In the genomic region with DNA sequence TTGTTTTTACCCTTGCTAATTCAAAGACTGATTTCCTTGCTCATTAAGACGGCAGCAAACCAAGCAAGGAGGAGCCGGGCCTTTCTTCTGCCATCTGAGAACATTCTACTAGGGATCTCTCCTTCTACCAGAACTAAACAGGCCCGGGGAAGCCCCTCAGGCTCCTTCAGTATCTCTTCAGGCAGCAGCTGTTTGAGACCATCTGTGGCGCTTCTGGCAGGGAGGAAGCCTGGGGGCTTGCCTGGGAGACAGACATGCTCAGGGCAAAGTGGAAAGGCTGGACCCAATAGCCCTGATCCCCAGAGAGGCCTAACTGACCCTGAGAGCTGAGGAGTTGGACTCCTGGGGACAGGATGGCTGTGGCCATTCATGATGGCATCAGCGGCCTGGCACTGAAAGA, we compare ENCODE assay signal across 24 cellular contexts.
"Had no signal": no experiment of that assay in that cellular context is flagged by ENCODE, and none has a peak within 500 bp of the region (broad histone marks: within the 10 kb centered on the region; RNA-seq: fewer than 3 reads in every experiment).

No MANE protein-coding gene starts in this region.

- H3K4me3 Mint-ChIP-seq: activated naive CD8-positive, alpha-beta T cell treated with anti-CD3 and anti-CD28 coated beads for 36 hours; activated T-cell treated with anti-CD3 and anti-CD28 coated beads, Interleukin-2, amount 50 U/mL, for 24 hours; activated T-helper 17 cell treated with anti-CD3 and anti-CD28 coated beads, Interleukin-2, amount 50 U/mL, for 72 hours; naive thymus-derived CD4-positive, alpha-beta T cell; neural progenitor cell had no signal

- H3K9me3 ChIP-seq: lower lobe of right lung, thyroid gland had no signal

- H3K27me3 ChIP-seq: neural progenitor cell, thyroid gland had no signal

- H3K27ac Mint-ChIP-seq: activated naive CD8-positive, alpha-beta T cell treated with anti-CD3 and anti-CD28 coated beads for 36 hours; activated T-cell treated with anti-CD3 and anti-CD28 coated beads, Interleukin-2, amount 50 U/mL, for 24 hours; activated T-helper 17 cell treated with anti-CD3 and anti-CD28 coated beads, Interleukin-2, amount 50 U/mL, for 72 hours; naive thymus-derived CD4-positive, alpha-beta T cell had no signal

- H3K4me1 Mint-ChIP-seq: activated naive CD8-positive, alpha-beta T cell treated with anti-CD3 and anti-CD28 coated beads for 36 hours; activated T-helper 17 cell treated with anti-CD3 and anti-CD28 coated beads, Interleukin-2, amount 50 U/mL, for 72 hours; naive thymus-derived CD4-positive, alpha-beta T cell had no signal

- H3K36me3 Mint-ChIP-seq: activated naive CD8-positive, alpha-beta T cell treated with anti-CD3 and anti-CD28 coated beads for 36 hours; naive thymus-derived CD4-positive, alpha-beta T cell; neural progenitor cell had no signal

- DNase-seq: activated CD4-positive, alpha-beta T cell treated with anti-CD3 and anti-CD28 coated beads for 1 hour; activated CD4-positive, alpha-beta T cell treated with anti-CD3 and anti-CD28 coated beads, Interleukin-2, amount 50 U/mL, for 4 hours; activated CD8-positive, alpha-beta memory T cell treated with anti-CD3 and anti-CD28 coated beads for 24 hours; activated CD8-positive, alpha-beta memory T cell treated with anti-CD3 and anti-CD28 coated beads, Interleukin-2, amount 50 U/mL, for 4 hours; activated naive CD4-positive, alpha-beta T cell; activated naive CD8-positive, alpha-beta T cell treated with anti-CD3 and anti-CD28 coated beads for 36 hours; activated T-cell treated with anti-CD3 and anti-CD28 coated beads, Interleukin-2, amount 50 U/mL, for 24 hours; cerebellar nuclear complex; dermis blood vessel endothelial cell; effector CD8-positive, alpha-beta T cell; erythroblast; foreskin keratinocyte; kidney; lower lobe of right lung; naive thymus-derived CD4-positive, alpha-beta T cell; stimulated activated CD4-positive, alpha-beta T cell treated with anti-CD3 and anti-CD28 coated beads, Interleukin-2, amount 100 ng/mL, for 48 hours; stimulated activated naive CD8-positive, alpha-beta T cell treated with anti-CD3 and anti-CD28 coated beads, Interleukin-15, Interleukin-2, amounts not matched to agents 100 U/mL and 50 U/mL, for 24 hours; T-helper 1 cell; thyroid gland had no signal

- H3K9me3 Mint-ChIP-seq: activated naive CD8-positive, alpha-beta T cell treated with anti-CD3 and anti-CD28 coated beads for 36 hours; activated T-cell treated with anti-CD3 and anti-CD28 coated beads, Interleukin-2, amount 50 U/mL, for 24 hours; activated T-helper 17 cell treated with anti-CD3 and anti-CD28 coated beads, Interleukin-2, amount 50 U/mL, for 72 hours; naive thymus-derived CD4-positive, alpha-beta T cell; neural progenitor cell had no signal

- H3K27me3 Mint-ChIP-seq: activated naive CD8-positive, alpha-beta T cell treated with anti-CD3 and anti-CD28 coated beads for 36 hours; activated T-cell treated with anti-CD3 and anti-CD28 coated beads, Interleukin-2, amount 50 U/mL, for 24 hours; activated T-helper 17 cell treated with anti-CD3 and anti-CD28 coated beads, Interleukin-2, amount 50 U/mL, for 72 hours had no signal

- H3K4me1 ChIP-seq: neural progenitor cell had no signal

- FAIRE-seq: kidney, TTC549 had no signal

- ATAC-seq: activated T-helper 17 cell treated with anti-CD3 and anti-CD28 coated beads, Interleukin-2, amount 50 U/mL, for 72 hours; foreskin keratinocyte; lower lobe of right lung; naive thymus-derived CD4-positive, alpha-beta T cell; sciatic nerve; stimulated activated naive CD8-positive, alpha-beta T cell treated with anti-CD3 and anti-CD28 coated beads, Interleukin-15, Interleukin-2, amounts not matched to agents 100 U/mL and 50 U/mL, for 24 hours had no signal

- H3K4me3 ChIP-seq: lower lobe of right lung, neural progenitor cell, smooth muscle cell, thyroid gland had no signal

- H3K27ac ChIP-seq: foreskin keratinocyte, lower lobe of right lung, neural progenitor cell, thyroid gland had no signal

- H3K36me3 ChIP-seq: lower lobe of right lung, neural progenitor cell, thyroid gland had no signal
